In genomic region chr16:4463522-4464163, GRCh38 we compare ENCODE assay signal across 1 cellular context.
TF ChIP-seq lines count a peak whose summit lies in the region.

No MANE protein-coding gene starts in this region.

TF ChIP-seq in HCT116, 20 proteins besides CTCF, POLR2A, EP300 and RAD21 (continued from another document):
- TF ChIP-seq, protein P1, sequence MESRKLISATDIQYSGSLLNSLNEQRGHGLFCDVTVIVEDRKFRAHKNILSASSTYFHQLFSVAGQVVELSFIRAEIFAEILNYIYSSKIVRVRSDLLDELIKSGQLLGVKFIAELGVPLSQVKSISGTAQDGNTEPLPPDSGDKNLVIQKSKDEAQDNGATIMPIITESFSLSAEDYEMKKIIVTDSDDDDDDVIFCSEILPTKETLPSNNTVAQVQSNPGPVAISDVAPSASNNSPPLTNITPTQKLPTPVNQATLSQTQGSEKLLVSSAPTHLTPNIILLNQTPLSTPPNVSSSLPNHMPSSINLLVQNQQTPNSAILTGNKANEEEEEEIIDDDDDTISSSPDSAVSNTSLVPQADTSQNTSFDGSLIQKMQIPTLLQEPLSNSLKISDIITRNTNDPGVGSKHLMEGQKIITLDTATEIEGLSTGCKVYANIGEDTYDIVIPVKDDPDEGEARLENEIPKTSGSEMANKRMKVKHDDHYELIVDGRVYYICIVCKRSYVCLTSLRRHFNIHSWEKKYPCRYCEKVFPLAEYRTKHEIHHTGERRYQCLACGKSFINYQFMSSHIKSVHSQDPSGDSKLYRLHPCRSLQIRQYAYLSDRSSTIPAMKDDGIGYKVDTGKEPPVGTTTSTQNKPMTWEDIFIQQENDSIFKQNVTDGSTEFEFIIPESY (IDR thresholded peaks at IDR 0.05; ENCODE audit: extremely low read depth, insufficient replicate concordance, low read length) = no peak
- TF ChIP-seq, protein P2, sequence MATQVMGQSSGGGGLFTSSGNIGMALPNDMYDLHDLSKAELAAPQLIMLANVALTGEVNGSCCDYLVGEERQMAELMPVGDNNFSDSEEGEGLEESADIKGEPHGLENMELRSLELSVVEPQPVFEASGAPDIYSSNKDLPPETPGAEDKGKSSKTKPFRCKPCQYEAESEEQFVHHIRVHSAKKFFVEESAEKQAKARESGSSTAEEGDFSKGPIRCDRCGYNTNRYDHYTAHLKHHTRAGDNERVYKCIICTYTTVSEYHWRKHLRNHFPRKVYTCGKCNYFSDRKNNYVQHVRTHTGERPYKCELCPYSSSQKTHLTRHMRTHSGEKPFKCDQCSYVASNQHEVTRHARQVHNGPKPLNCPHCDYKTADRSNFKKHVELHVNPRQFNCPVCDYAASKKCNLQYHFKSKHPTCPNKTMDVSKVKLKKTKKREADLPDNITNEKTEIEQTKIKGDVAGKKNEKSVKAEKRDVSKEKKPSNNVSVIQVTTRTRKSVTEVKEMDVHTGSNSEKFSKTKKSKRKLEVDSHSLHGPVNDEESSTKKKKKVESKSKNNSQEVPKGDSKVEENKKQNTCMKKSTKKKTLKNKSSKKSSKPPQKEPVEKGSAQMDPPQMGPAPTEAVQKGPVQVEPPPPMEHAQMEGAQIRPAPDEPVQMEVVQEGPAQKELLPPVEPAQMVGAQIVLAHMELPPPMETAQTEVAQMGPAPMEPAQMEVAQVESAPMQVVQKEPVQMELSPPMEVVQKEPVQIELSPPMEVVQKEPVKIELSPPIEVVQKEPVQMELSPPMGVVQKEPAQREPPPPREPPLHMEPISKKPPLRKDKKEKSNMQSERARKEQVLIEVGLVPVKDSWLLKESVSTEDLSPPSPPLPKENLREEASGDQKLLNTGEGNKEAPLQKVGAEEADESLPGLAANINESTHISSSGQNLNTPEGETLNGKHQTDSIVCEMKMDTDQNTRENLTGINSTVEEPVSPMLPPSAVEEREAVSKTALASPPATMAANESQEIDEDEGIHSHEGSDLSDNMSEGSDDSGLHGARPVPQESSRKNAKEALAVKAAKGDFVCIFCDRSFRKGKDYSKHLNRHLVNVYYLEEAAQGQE (IDR thresholded peaks at IDR 0.05; ENCODE audit: low read depth) = no peak
- TF ChIP-seq YY1 (IDR thresholded peaks at IDR 0.05; ENCODE audit: extremely low read depth, insufficient replicate concordance, low read depth, low read length) = no peak
- TF ChIP-seq SIN3A (IDR thresholded peaks at IDR 0.05; ENCODE audit: low read depth) = no peak
- TF ChIP-seq JUND (IDR thresholded peaks at IDR 0.05) = no peak
